Comparison of ENCODE assay signal across 23 cellular contexts in the genomic region with DNA sequence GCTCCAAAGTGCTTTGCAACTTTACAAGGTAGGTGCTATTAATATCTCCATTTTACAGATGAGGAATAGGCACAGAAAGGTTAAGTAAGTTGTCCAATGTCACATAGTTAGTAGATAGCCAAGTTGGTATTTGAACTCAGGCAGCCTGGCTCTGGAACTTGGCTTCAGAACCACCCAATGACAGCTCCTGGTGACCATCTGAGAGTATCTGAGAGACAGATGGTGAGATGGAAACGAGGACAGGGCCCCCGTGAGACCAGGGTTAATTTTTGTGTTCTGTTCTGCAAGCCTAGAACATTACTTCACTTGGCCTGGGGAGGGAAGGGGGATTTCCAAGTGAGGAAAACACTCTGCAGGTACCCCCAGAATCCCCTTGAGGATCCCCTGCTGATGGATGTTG.
"Had no signal": no experiment of that assay in that cellular context is flagged by ENCODE, and none has a peak within 500 bp of the region (broad histone marks: within the 10 kb centered on the region; RNA-seq: fewer than 3 reads in every experiment).

No MANE protein-coding gene starts in this region.

- H3K27ac ChIP-seq: neutrophil, pancreas, psoas muscle, right lobe of liver, sigmoid colon, stomach, thoracic aorta, thyroid gland, transverse colon, upper lobe of right lung, uterus had no signal

- H3K9me3 ChIP-seq: neutrophil, pancreas, psoas muscle, right lobe of liver, sigmoid colon, stomach, thoracic aorta, thyroid gland, transverse colon, upper lobe of right lung, uterus had no signal

- H3K4me1 ChIP-seq: pancreas, psoas muscle, right lobe of liver, sigmoid colon, stomach, transverse colon, upper lobe of right lung, uterus had no signal

- H3K36me3 ChIP-seq: neutrophil, pancreas, right lobe of liver, sigmoid colon, stomach, thoracic aorta, thyroid gland, transverse colon, upper lobe of right lung, uterus had no signal

- H3K4me3 ChIP-seq: pancreas, psoas muscle, right lobe of liver, sigmoid colon, stomach, thoracic aorta, thyroid gland, transverse colon, upper lobe of right lung, uterus had no signal

- DNase-seq: naive thymus-derived CD8-positive, alpha-beta T cell; nephron progenitor cell; pancreas; psoas muscle; right cardiac atrium; right lobe of liver; sigmoid colon; small intestine; stimulated activated CD4-positive, alpha-beta T cell treated with anti-CD3 and anti-CD28 coated beads, Interleukin-15, amount 100 ng/mL, for 24 hours; stimulated activated CD4-positive, alpha-beta T cell treated with anti-CD3 and anti-CD28 coated beads, Interleukin-2, amount 100 ng/mL, for 24 hours; stimulated activated CD4-positive, alpha-beta T cell treated with anti-CD3 and anti-CD28 coated beads, Interleukin-2, amount 100 ng/mL, for 48 hours; stimulated activated CD4-positive, alpha-beta T cell treated with anti-CD3 and anti-CD28 coated beads, Interleukin-4, amount 100 ng/mL, for 24 hours; stimulated activated naive B cell treated with anti-CD40 and anti-IgM and Interleukin-4, amounts not matched to agents 10 μg/mL and 1 μg/mL and 100 μg/mL, for 72 hours; stimulated activated naive CD4-positive, alpha-beta T cell treated with Interleukin-2 at 50 U/mL for 16 hours; stomach; thyroid gland; transverse colon; upper lobe of right lung; uterus had no signal

- H3K27me3 ChIP-seq: right lobe of liver, thyroid gland, uterus had no signal

- ATAC-seq: naive thymus-derived CD8-positive, alpha-beta T cell; natural killer cell treated with Interleukin-12 subunit alpha and Interleukin-12 subunit beta and Interleukin-15 and Interleukin-18, amount 100 ng/mL, for 72 hours; pancreas; psoas muscle; right cardiac atrium; right lobe of liver; stimulated activated effector memory CD8-positive, alpha-beta T cell treated with anti-CD3 and anti-CD28 coated beads, Interleukin-12 subunit alpha, Interleukin-12 subunit beta, amount 100 ng/mL, for 72 hours; stimulated activated naive B cell treated with anti-CD40 and anti-IgM and Interleukin-4, amounts not matched to agents 10 μg/mL and 1 μg/mL and 100 μg/mL, for 72 hours; upper lobe of right lung had no signal
